ENCODE assay signal across 11 cellular contexts in genomic region chr6:14635933-14636599, GRCh38.
DNase-seq lines count a peak whose midpoint lies in the region; ATAC-seq lines count a peak whose summit lies in the region.
"Had no signal": no experiment of that assay in that cellular context is flagged by ENCODE, and none has a peak within 500 bp of the region (broad histone marks: within the 10 kb centered on the region; RNA-seq: fewer than 3 reads in every experiment).

No MANE protein-coding gene starts in this region.

- DNase-seq in stimulated activated naive CD4-positive, alpha-beta T cell (lab: John Stamatoyannopoulos, UW) = peak in 4 of 6 experiments; percentile 5 to 32 (median 28)
- no peak for DNase-seq in stimulated activated naive CD4-positive, alpha-beta T cell treated with Interleukin-2 at 50 U/mL for 16 hours (lab: John Stamatoyannopoulos, UW)
- no peak for DNase-seq in COR-L47 (lab: John Stamatoyannopoulos, UW)
- no peak for DNase-seq in GM03348 (ENCODE audit: low spot score)
- DNase-seq in NCI-H1694 treated with DMSO at 0.1 percent for 48 hours (lab: John Stamatoyannopoulos, UW) = no peak
- no peak for DNase-seq in NCI-H2107 (lab: John Stamatoyannopoulos, UW)
- DNase-seq: amniotic stem cell, ovary, PC-3 had no signal

- H3K27ac Mint-ChIP-seq in activated naive CD8-positive, alpha-beta T cell = peak overlapping the region; percentile 23

- ATAC-seq in HG03175 (IDR thresholded peaks at IDR 0.05; ENCODE audit: unreplicated experiment) = peak; percentile 51
- ATAC-seq: PC-3 had no signal

- peaks cover 48% of the 10 kb centered on the region for H3K4me1 Mint-ChIP-seq in activated naive CD8-positive, alpha-beta T cell (ENCODE audit: low read depth)

- H3K9me3 Mint-ChIP-seq in activated naive CD8-positive, alpha-beta T cell (ENCODE audit: low read depth) = no peaks in the 10 kb centered on the region

- no peaks in the 10 kb centered on the region for H3K36me3 Mint-ChIP-seq in activated naive CD8-positive, alpha-beta T cell

- H3K27me3 Mint-ChIP-seq in activated naive CD8-positive, alpha-beta T cell = no peaks in the 10 kb centered on the region

- peak overlapping the region; percentile 77 for H3K4me3 Mint-ChIP-seq in activated naive CD8-positive, alpha-beta T cell

Comparison
In these comparisons a context has a peak if more than half of its experiments do, and no peak if none do; other contexts are left out.
1. DNase-seq: peak in stimulated activated naive CD4-positive, alpha-beta T cell (4 of 6); none in stimulated activated naive CD4-positive, alpha-beta T cell treated with Interleukin-2 at 50 U/mL for 16 hours (single experiment), COR-L47 (single experiment), GM03348 (single experiment), NCI-H1694 treated with DMSO at 0.1 percent for 48 hours (single experiment) and NCI-H2107 (single experiment).